Comparison of ENCODE assay signal across 9 cellular contexts in genomic region chr20:57654363-57654997, GRCh38. TPM values are rescaled to one million over a fixed set of nuclear protein-coding genes. Genes with fewer than 3 reads are reported as not detected.
DNase-seq lines count a peak whose midpoint lies in the region; ATAC-seq, FAIRE-seq and TF ChIP-seq lines count a peak whose summit lies in the region.
"Had no signal": no experiment of that assay in that cellular context is flagged by ENCODE, and none has a peak within 500 bp of the region (broad histone marks: within the 10 kb centered on the region; RNA-seq: fewer than 3 reads in every experiment).

No MANE protein-coding gene starts in this region.

- ATAC-seq in activated naive CD8-positive, alpha-beta T cell treated with anti-CD3 and anti-CD28 coated beads, Interleukin-2, amount 10 ng/mL, durations not matched to agents 7 days and 5 days (ENCODE audit: low read depth) = peak; percentile 55
- ATAC-seq in heart left ventricle (peak; percentile 45 to 64 (median 54)), GM21526 (IDR thresholded peaks at IDR 0.05; ENCODE audit: low FRiP score, unreplicated experiment) (no peak)

- WGBS in heart left ventricle, 4 donors = 41 to 45% (median 41%) methylated on average over 12 of the region's 12 CpGs
- 43% methylated on average over 12 of the region's 12 CpGs for WGBS in prostate gland

- POLR2A ChIA-PET in activated naive CD8-positive, alpha-beta T cell treated with anti-CD3 and anti-CD28 coated beads, Interleukin-2, amount 10 ng/mL, durations not matched to agents 7 days and 5 days (lab: Charles Lee) = interaction anchor here (0.5 to 1.1 kb wide), 5 partner anchors 21 to 173 kb away, joined by 3 to 4 read pairs (median 3); no protein-coding TSS in a partner anchor

- intact Hi-C loops in heart left ventricle (cut with DNase I) (loop anchor here (1.0 to 10.0 kb wide), 14 partner anchors 54 to 528 kb away; no protein-coding TSS in a partner anchor), prostate gland (cut with DNase I) (loop anchor here (2.0 to 5.0 kb wide), 3 partner anchors 57 to 524 kb away; no protein-coding TSS in a partner anchor)

- peaks cover 7% of the 10 kb centered on the region for H3K27me3 Mint-ChIP-seq in activated naive CD8-positive, alpha-beta T cell treated with anti-CD3 and anti-CD28 coated beads, Interleukin-2, amount 10 ng/mL, durations not matched to agents 7 days and 5 days

- no peaks in the 10 kb centered on the region for H3K9me3 Mint-ChIP-seq in activated naive CD8-positive, alpha-beta T cell treated with anti-CD3 and anti-CD28 coated beads, Interleukin-2, amount 10 ng/mL, durations not matched to agents 7 days and 5 days

- H3K4me1 Mint-ChIP-seq in activated naive CD8-positive, alpha-beta T cell treated with anti-CD3 and anti-CD28 coated beads, Interleukin-2, amount 10 ng/mL, durations not matched to agents 7 days and 5 days = peaks cover 19% of the 10 kb centered on the region

- H3K9me3 ChIP-seq in SJSA1 (replicated peaks) = no peaks in the 10 kb centered on the region
- no peaks in the 10 kb centered on the region for H3K9me3 ChIP-seq in heart left ventricle
- no peaks in the 10 kb centered on the region for H3K9me3 ChIP-seq in prostate gland

- H3K36me3 ChIP-seq in SJSA1 (peaks cover 16% of the 10 kb centered on the region), heart left ventricle (peaks cover 0 to 70% (median 40%) of the 10 kb centered on the region in 9 donors), prostate gland (peaks cover 13 to 25% of the 10 kb centered on the region in 2 donors)

- peak; percentile 82 for FAIRE-seq in GM18507 (lab: Jason Lieb, UNC)

- H3K4me3 ChIP-seq in SJSA1 (no peak overlapping the region), heart left ventricle (no peak overlapping the region), prostate gland (no peak overlapping the region)
- H3K4me3 ChIP-seq: skin epidermis had no signal

- H3K27me3 ChIP-seq in SJSA1 (replicated peaks) (no peaks in the 10 kb centered on the region), heart left ventricle (no peaks in the 10 kb centered on the region), prostate gland (replicated peaks; ENCODE audit: insufficient read depth) (no peaks in the 10 kb centered on the region)

- no peak overlapping the region for H3K4me3 Mint-ChIP-seq in activated naive CD8-positive, alpha-beta T cell treated with anti-CD3 and anti-CD28 coated beads, Interleukin-2, amount 10 ng/mL, durations not matched to agents 7 days and 5 days

- H3K36me3 Mint-ChIP-seq in activated naive CD8-positive, alpha-beta T cell treated with anti-CD3 and anti-CD28 coated beads, Interleukin-2, amount 10 ng/mL, durations not matched to agents 7 days and 5 days = no peaks in the 10 kb centered on the region

- no peak overlapping the region for H3K27ac ChIP-seq in SJSA1
- H3K27ac ChIP-seq in heart left ventricle = no peak overlapping the region
- H3K27ac ChIP-seq in prostate gland = peak overlapping the region; percentile 26 to 73
- H3K27ac ChIP-seq: skin epidermis had no signal

- DNase-seq in AG08395 (ENCODE audit: low spot score) = peak; percentile 91
- DNase-seq in GM18507 (ENCODE audit: extremely low spot score, insufficient read length, low read depth) = peak; percentile 80
- peak; percentile 11 for DNase-seq in HS-27A (ENCODE audit: low read depth)
- DNase-seq in SJSA1 (ENCODE audit: low read depth in 1 of 2, low spot score in 2 of 2) = peak; percentile 45 to 48
- peak; percentile 62 for DNase-seq in activated naive CD8-positive, alpha-beta T cell treated with anti-CD3 and anti-CD28 coated beads, Interleukin-2, amount 10 ng/mL, durations not matched to agents 7 days and 5 days
- DNase-seq in heart left ventricle = peak in 4 of 5 donors; percentile 30 to 53 (median 39)
- DNase-seq in prostate gland (ENCODE audit: low spot score) = peak; percentile 55

- no peak overlapping the region for H3K27ac Mint-ChIP-seq in activated naive CD8-positive, alpha-beta T cell treated with anti-CD3 and anti-CD28 coated beads, Interleukin-2, amount 10 ng/mL, durations not matched to agents 7 days and 5 days

- peak; percentile 85 to 94 (median 90) for TF ChIP-seq CTCF in heart left ventricle (IDR thresholded peaks at IDR 0.05)
- peak; percentile 77 to 92 (median 90) for TF ChIP-seq CTCF in prostate gland (IDR thresholded peaks at IDR 0.05)

- TF ChIP-seq POLR2A in heart left ventricle (IDR thresholded peaks at IDR 0.05) = no peak
- TF ChIP-seq POLR2A in prostate gland (IDR thresholded peaks at IDR 0.05) = no peak

- H3K4me1 ChIP-seq in SJSA1 (replicated peaks) (0 out of 2 replicates have a peak, but pooled peaks cover 3% of the 10 kb centered on the region), heart left ventricle (peaks cover 0 to 18% (median 5%) of the 10 kb centered on the region in 12 donors), prostate gland (replicated peaks) (peaks cover 12% of the 10 kb centered on the region)

RNA-seq across cellular contexts. Expression of gene ZBP1, which starts 34.3 kb away (rescaled TPM):
- not detected in 2 replicates for total RNA-seq in SJSA1 (2014; rRNA removed; shearing (Covaris generic))
- total RNA-seq in activated naive CD8-positive, alpha-beta T cell treated with anti-CD3 and anti-CD28 coated beads, Interleukin-2, amount 10 ng/mL, durations not matched to agents 7 days and 5 days = 10 to 100 TPM; 27.5 to 28.5 TPM
- total RNA-seq in heart left ventricle (1 to 10 TPM in 2 of 9 donors, under 1 TPM in 2, not detected in 5; 0.21 to 1.7 (median 0.90) TPM), prostate gland (1 to 10 TPM in 1 of 2 donors, under 1 TPM in 1; 0.14 to 8.9 TPM)
- under 1 TPM in 1 of 2 donors, not detected in 1; 0.15 TPM for polyA plus RNA-seq in heart left ventricle

RNA-seq across cellular contexts. Expression of gene PMEPA1, which starts 55.3 kb away (rescaled TPM):
- total RNA-seq in SJSA1 (2014; rRNA removed; shearing (Covaris generic)) = 4.9 and 13.9 TPM in 2 replicates
- 1 to 10 TPM; 4.9 to 5.0 TPM for total RNA-seq in activated naive CD8-positive, alpha-beta T cell treated with anti-CD3 and anti-CD28 coated beads, Interleukin-2, amount 10 ng/mL, durations not matched to agents 7 days and 5 days
- 10 to 100 TPM; 25.1 to 91.4 (median 30.0) TPM for total RNA-seq in heart left ventricle
- polyA plus RNA-seq in heart left ventricle = 100 to 1,000 TPM in 1 of 2 donors, 10 to 100 TPM in 1; 12.6 to 115 TPM
- total RNA-seq in prostate gland = 100 to 1,000 TPM in 1 of 2 donors, 10 to 100 TPM in 1; 96.5 to 245 TPM

Comparison
In these comparisons a context has a peak if more than half of its experiments do, and no peak if none do; other contexts are left out.
1. DNase-seq: peak in every context shown above with its lines; median percentile 91 in AG08395; 80 in GM18507; 62 in activated naive CD8-positive, alpha-beta T cell treated with anti-CD3 and anti-CD28 coated beads, Interleukin-2, amount 10 ng/mL, durations not matched to agents 7 days and 5 days; 55 in prostate gland; 46 in SJSA1; 39 in heart left ventricle; 11 in HS-27A.
2. H3K27ac ChIP-seq: peak in prostate gland (2 of 2); none in SJSA1 (single experiment) and heart left ventricle (0 of 12).